Comparison of ENCODE assay signal across 36 cellular contexts in genomic region chr6:46895930-46896329, GRCh38. TPM values are rescaled to one million over a fixed set of nuclear protein-coding genes. Genes with fewer than 3 reads are reported as not detected.
"Had no signal": no experiment of that assay in that cellular context is flagged by ENCODE, and none has a peak within 500 bp of the region (broad histone marks: within the 10 kb centered on the region; RNA-seq: fewer than 3 reads in every experiment).

No MANE protein-coding gene starts in this region.

- DNase-seq: activated B cell treated with CpG ODN at 0.5 μM for 24 hours; activated CD4-positive, alpha-beta memory T cell treated with anti-CD3 and anti-CD28 coated beads for 36 hours; activated CD4-positive, alpha-beta T cell treated with anti-CD3 and anti-CD28 coated beads for 4 hours; activated CD4-positive, alpha-beta T cell treated with anti-CD3 and anti-CD28 coated beads, Interleukin-2, amount 50 U/mL, for 1 hour; activated CD4-positive, CD25-positive, alpha-beta regulatory T cell treated with anti-CD3 and anti-CD28 coated beads, Interleukin-2, amount 50 U/mL, for 72 hours; activated CD8-positive, alpha-beta memory T cell treated with anti-CD3 and anti-CD28 coated beads, Interleukin-2, amount 10 ng/mL, durations not matched to agents 7 days and 5 days; activated CD8-positive, alpha-beta memory T cell treated with anti-CD3 and anti-CD28 coated beads, Interleukin-2, amount 50 U/mL, for 48 hours; activated effector memory CD4-positive, alpha-beta T cell treated with Interleukin-2 at 50 U/mL for 16 hours; activated naive CD4-positive, alpha-beta T cell treated with anti-CD3 and anti-CD28 coated beads, Interleukin-2, amount 10 ng/mL, durations not matched to agents 7 days and 5 days; activated naive CD8-positive, alpha-beta T cell treated with anti-CD3 and anti-CD28 coated beads, Interleukin-2, amount 50 U/mL, for 24 hours; activated T-cell treated with anti-CD3 and anti-CD28 coated beads, Interleukin-2, amount 50 U/mL, for 48 hours; anterior cingulate cortex; central memory CD4-positive, alpha-beta T cell; Kasumi-1; KG1; MM.1S; MV-4-11; NCI-H1092; NCI-H1436 treated with DMSO at 0.1 percent for 48 hours; NCI-H1694 treated with DMSO at 0.1 percent for 48 hours; NCI-H2029 treated with DMSO at 0.1 percent for 48 hours; NCI-H2107; NCI-H2171; NCI-H510A treated with DMSO at 0.1 percent for 48 hours; NCI-H82; NK-92 treated with Interleukin-12 subunit alpha and Interleukin-12 subunit beta, amount 100 ng/mL, for 24 hours; PC-3; SW 1271; T-helper 1 cell; T-helper 2 cell; T-helper 9 cell had no signal

- H3K36me3 Mint-ChIP-seq: activated CD4-positive, alpha-beta memory T cell treated with anti-CD3 and anti-CD28 coated beads for 36 hours; activated CD8-positive, alpha-beta memory T cell treated with anti-CD3 and anti-CD28 coated beads, Interleukin-2, amount 10 ng/mL, durations not matched to agents 7 days and 5 days; activated naive CD4-positive, alpha-beta T cell treated with anti-CD3 and anti-CD28 coated beads, Interleukin-2, amount 10 ng/mL, durations not matched to agents 7 days and 5 days; activated naive CD8-positive, alpha-beta T cell; brain had no signal

- H3K4me3 Mint-ChIP-seq: activated B cell treated with CpG ODN at 0.5 μM for 24 hours; activated CD4-positive, alpha-beta memory T cell treated with anti-CD3 and anti-CD28 coated beads for 36 hours; activated CD8-positive, alpha-beta memory T cell treated with anti-CD3 and anti-CD28 coated beads, Interleukin-2, amount 10 ng/mL, durations not matched to agents 7 days and 5 days; activated naive CD4-positive, alpha-beta T cell treated with anti-CD3 and anti-CD28 coated beads, Interleukin-2, amount 10 ng/mL, durations not matched to agents 7 days and 5 days; activated naive CD8-positive, alpha-beta T cell; activated naive CD8-positive, alpha-beta T cell treated with anti-CD3 and anti-CD28 coated beads, Interleukin-2, amount 50 U/mL, for 24 hours; brain had no signal

- H3K27ac Mint-ChIP-seq: activated B cell treated with CpG ODN at 0.5 μM for 24 hours; activated CD4-positive, alpha-beta memory T cell treated with anti-CD3 and anti-CD28 coated beads for 36 hours; activated CD8-positive, alpha-beta memory T cell treated with anti-CD3 and anti-CD28 coated beads, Interleukin-2, amount 10 ng/mL, durations not matched to agents 7 days and 5 days; activated naive CD4-positive, alpha-beta T cell treated with anti-CD3 and anti-CD28 coated beads, Interleukin-2, amount 10 ng/mL, durations not matched to agents 7 days and 5 days; activated naive CD8-positive, alpha-beta T cell; activated naive CD8-positive, alpha-beta T cell treated with anti-CD3 and anti-CD28 coated beads, Interleukin-2, amount 50 U/mL, for 24 hours; brain had no signal

- H3K27me3 Mint-ChIP-seq: activated CD8-positive, alpha-beta memory T cell treated with anti-CD3 and anti-CD28 coated beads, Interleukin-2, amount 10 ng/mL, durations not matched to agents 7 days and 5 days; brain had no signal

- H3K27ac ChIP-seq: RWPE1 had no signal

- ATAC-seq: activated CD8-positive, alpha-beta memory T cell treated with anti-CD3 and anti-CD28 coated beads, Interleukin-2, amount 10 ng/mL, durations not matched to agents 7 days and 5 days; activated naive CD8-positive, alpha-beta T cell treated with anti-CD3 and anti-CD28 coated beads, Interleukin-2, amount 50 U/mL, for 24 hours; PC-3; Right ventricle myocardium inferior had no signal

- H3K4me1 Mint-ChIP-seq: activated B cell treated with CpG ODN at 0.5 μM for 24 hours; activated CD8-positive, alpha-beta memory T cell treated with anti-CD3 and anti-CD28 coated beads, Interleukin-2, amount 10 ng/mL, durations not matched to agents 7 days and 5 days; activated naive CD4-positive, alpha-beta T cell treated with anti-CD3 and anti-CD28 coated beads, Interleukin-2, amount 10 ng/mL, durations not matched to agents 7 days and 5 days; activated naive CD8-positive, alpha-beta T cell treated with anti-CD3 and anti-CD28 coated beads, Interleukin-2, amount 50 U/mL, for 24 hours; brain had no signal

- H3K9me3 Mint-ChIP-seq: activated B cell treated with CpG ODN at 0.5 μM for 24 hours; activated CD4-positive, alpha-beta memory T cell treated with anti-CD3 and anti-CD28 coated beads for 36 hours; activated naive CD4-positive, alpha-beta T cell treated with anti-CD3 and anti-CD28 coated beads, Interleukin-2, amount 10 ng/mL, durations not matched to agents 7 days and 5 days; activated naive CD8-positive, alpha-beta T cell treated with anti-CD3 and anti-CD28 coated beads, Interleukin-2, amount 50 U/mL, for 24 hours; brain had no signal

RNA-seq across cellular contexts. Expression of gene ADGRF5, which starts 25.8 kb away (rescaled TPM):
- total RNA-seq: activated B cell treated with CpG ODN at 0.5 μM for 24 hours; activated CD4-positive, alpha-beta memory T cell treated with anti-CD3 and anti-CD28 coated beads for 36 hours; activated CD8-positive, alpha-beta memory T cell treated with anti-CD3 and anti-CD28 coated beads, Interleukin-2, amount 10 ng/mL, durations not matched to agents 7 days and 5 days; bronchial epithelial cell had no signal
